In the genomic region with DNA sequence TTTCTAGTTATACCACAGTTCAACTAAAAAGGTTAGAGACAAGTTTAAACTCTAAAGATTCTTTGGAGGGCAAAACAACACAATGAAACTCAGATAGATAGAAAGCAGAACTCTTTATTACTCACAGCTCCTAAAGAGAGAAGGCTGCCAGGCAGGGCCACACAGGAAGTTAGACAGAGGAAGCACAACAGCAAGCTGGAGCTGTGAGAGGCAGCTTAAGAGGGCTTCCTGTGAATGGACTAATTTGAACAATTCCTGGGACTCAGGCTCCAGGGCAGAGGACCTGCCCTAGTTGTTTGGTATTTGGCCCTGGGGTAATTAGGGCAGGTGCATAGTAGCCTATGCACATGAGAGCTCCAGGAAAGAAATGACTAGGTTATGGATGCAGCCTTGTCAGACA, we compare ENCODE assay signal across 1 cellular context.
TF ChIP-seq lines count a peak whose summit lies in the region.

No MANE protein-coding gene starts in this region.

TF ChIP-seq in GM12878, 131 proteins besides CTCF, POLR2A, EP300 and RAD21:
- TF ChIP-seq, protein P1, sequence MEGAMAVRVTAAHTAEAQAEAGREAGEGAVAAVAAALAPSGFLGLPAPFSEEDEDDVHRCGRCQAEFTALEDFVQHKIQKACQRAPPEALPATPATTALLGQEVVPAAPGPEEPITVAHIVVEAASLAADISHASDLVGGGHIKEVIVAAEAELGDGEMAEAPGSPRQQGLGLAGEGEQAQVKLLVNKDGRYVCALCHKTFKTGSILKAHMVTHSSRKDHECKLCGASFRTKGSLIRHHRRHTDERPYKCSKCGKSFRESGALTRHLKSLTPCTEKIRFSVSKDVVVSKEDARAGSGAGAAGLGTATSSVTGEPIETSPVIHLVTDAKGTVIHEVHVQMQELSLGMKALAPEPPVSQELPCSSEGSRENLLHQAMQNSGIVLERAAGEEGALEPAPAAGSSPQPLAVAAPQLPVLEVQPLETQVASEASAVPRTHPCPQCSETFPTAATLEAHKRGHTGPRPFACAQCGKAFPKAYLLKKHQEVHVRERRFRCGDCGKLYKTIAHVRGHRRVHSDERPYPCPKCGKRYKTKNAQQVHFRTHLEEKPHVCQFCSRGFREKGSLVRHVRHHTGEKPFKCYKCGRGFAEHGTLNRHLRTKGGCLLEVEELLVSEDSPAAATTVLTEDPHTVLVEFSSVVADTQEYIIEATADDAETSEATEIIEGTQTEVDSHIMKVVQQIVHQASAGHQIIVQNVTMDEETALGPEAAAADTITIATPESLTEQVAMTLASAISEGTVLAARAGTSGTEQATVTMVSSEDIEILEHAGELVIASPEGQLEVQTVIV (IDR thresholded peaks at IDR 0.05; ENCODE audit: borderline replicate concordance, partially characterized antibody), result no peak
- no peak for TF ChIP-seq CBX3 (IDR thresholded peaks at IDR 0.05; ENCODE audit: borderline replicate concordance, low read depth)
- TF ChIP-seq WRNIP1 (IDR thresholded peaks at IDR 0.05; ENCODE audit: borderline replicate concordance, low read depth, low read length), result no peak
- no peak for TF ChIP-seq CBFB (IDR thresholded peaks at IDR 0.05; ENCODE audit: low read depth)
- no peak for TF ChIP-seq KDM1A (IDR thresholded peaks at IDR 0.05; ENCODE audit: borderline replicate concordance)
- no peak for TF ChIP-seq MXI1 (IDR thresholded peaks at IDR 0.05; ENCODE audit: low read depth, low read length)
- TF ChIP-seq IKZF2 (IDR thresholded peaks at IDR 0.05), result no peak
- no peak for TF ChIP-seq TARDBP (IDR thresholded peaks at IDR 0.05; ENCODE audit: borderline replicate concordance)
- TF ChIP-seq PAX5 (IDR thresholded peaks at IDR 0.05; ENCODE audit: borderline replicate concordance, low read depth, low read length), result no peak
- no peak for TF ChIP-seq NR2F1 (conservative IDR thresholded peaks at IDR 0.05)
- no peak for TF ChIP-seq NFIC (IDR thresholded peaks at IDR 0.05; ENCODE audit: low read depth, low read length)
- TF ChIP-seq LARP7 (IDR thresholded peaks at IDR 0.05), result no peak
- TF ChIP-seq RELA (IDR thresholded peaks at IDR 0.05; ENCODE audit: borderline replicate concordance, partially characterized antibody), result no peak
- TF ChIP-seq, protein P2, sequence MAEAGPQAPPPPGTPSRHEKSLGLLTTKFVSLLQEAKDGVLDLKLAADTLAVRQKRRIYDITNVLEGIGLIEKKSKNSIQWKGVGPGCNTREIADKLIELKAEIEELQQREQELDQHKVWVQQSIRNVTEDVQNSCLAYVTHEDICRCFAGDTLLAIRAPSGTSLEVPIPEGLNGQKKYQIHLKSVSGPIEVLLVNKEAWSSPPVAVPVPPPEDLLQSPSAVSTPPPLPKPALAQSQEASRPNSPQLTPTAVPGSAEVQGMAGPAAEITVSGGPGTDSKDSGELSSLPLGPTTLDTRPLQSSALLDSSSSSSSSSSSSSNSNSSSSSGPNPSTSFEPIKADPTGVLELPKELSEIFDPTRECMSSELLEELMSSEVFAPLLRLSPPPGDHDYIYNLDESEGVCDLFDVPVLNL (IDR thresholded peaks at IDR 0.05; ENCODE audit: low read depth, low read length), result no peak
- TF ChIP-seq MYC (IDR thresholded peaks at IDR 0.05; ENCODE audit: insufficient read depth, insufficient read length, insufficient replicate concordance, low read length, severe bottlenecking), result no peak
- no peak for TF ChIP-seq IKZF1 (conservative IDR thresholded peaks at IDR 0.05)
- TF ChIP-seq PKNOX1 (IDR thresholded peaks at IDR 0.05), result no peak
- TF ChIP-seq SMC3 (IDR thresholded peaks at IDR 0.05; ENCODE audit: borderline replicate concordance, low read length), result no peak
- no peak for TF ChIP-seq ELK1 (IDR thresholded peaks at IDR 0.05; ENCODE audit: low read depth, low read length)
- TF ChIP-seq, protein P3, sequence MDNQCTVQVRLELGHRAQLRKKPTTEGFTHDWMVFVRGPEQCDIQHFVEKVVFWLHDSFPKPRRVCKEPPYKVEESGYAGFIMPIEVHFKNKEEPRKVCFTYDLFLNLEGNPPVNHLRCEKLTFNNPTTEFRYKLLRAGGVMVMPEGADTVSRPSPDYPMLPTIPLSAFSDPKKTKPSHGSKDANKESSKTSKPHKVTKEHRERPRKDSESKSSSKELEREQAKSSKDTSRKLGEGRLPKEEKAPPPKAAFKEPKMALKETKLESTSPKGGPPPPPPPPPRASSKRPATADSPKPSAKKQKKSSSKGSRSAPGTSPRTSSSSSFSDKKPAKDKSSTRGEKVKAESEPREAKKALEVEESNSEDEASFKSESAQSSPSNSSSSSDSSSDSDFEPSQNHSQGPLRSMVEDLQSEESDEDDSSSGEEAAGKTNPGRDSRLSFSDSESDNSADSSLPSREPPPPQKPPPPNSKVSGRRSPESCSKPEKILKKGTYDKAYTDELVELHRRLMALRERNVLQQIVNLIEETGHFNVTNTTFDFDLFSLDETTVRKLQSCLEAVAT (IDR thresholded peaks at IDR 0.05), result no peak
